ENCODE assay signal across 18 cellular contexts in genomic region chr13:42781362-42781761, GRCh38. TPM values are rescaled to one million over a fixed set of nuclear protein-coding genes. Genes with fewer than 3 reads are reported as not detected.
DNase-seq lines count a peak whose midpoint lies in the region; ATAC-seq and TF ChIP-seq lines count a peak whose summit lies in the region.
"Had no signal": no experiment of that assay in that cellular context is flagged by ENCODE, and none has a peak within 500 bp of the region (broad histone marks: within the 10 kb centered on the region; RNA-seq: fewer than 3 reads in every experiment).

Gene FAM216B (plus strand): TSS chr13:42781584. CDS start chr13:42784068, 2,484 bp downstream.

- no peaks in the 10 kb centered on the region for H4K20me1 ChIP-seq in IMR-90 (ENCODE audit: insufficient read depth, low read length)
- H4K20me1 ChIP-seq in GM23248 (ENCODE audit: insufficient read depth): no peaks in the 10 kb centered on the region
- H4K20me1 ChIP-seq: BLaER1 had no signal

- H3K56ac ChIP-seq in IMR-90 (ENCODE audit: extremely low read depth, insufficient read depth, low read length): no peak within 1 kb of the TSS

- no peak for TF ChIP-seq POLR2A in IMR-90 (IDR thresholded peaks at IDR 0.05; ENCODE audit: low read depth, low read length)

- POLR2A ChIA-PET in IMR-90 (lab: Charles Lee; ENCODE audit: unreplicated experiment): no interaction called here

- H3K9me1 ChIP-seq in IMR-90 (ENCODE audit: insufficient read depth, low read length): no peaks in the 10 kb centered on the region

- H3F3A ChIP-seq in GM23248 (ENCODE audit: insufficient read depth): no peaks in the 10 kb centered on the region

- no peak within 1 kb of the TSS for H3K4ac ChIP-seq in IMR-90 (ENCODE audit: low read depth, low read length)

- H3K18ac ChIP-seq in IMR-90 (ENCODE audit: low read depth, low read length): no peak within 1 kb of the TSS

- BruUV-seq in IMR-90 (replicated peaks; lab: Mats Ljungman, UMichigan): no TSS peak

- no peak within 1 kb of the TSS for H3K14ac ChIP-seq in IMR-90 (replicated peaks; ENCODE audit: low read depth, low read length)

- H3K4me3 ChIP-seq in IMR-90 (ENCODE audit: insufficient read depth, low read depth, low read length) (no peak within 1 kb of the TSS), choroid plexus epithelial cell (ENCODE audit: low read depth, low read length) (no peak within 1 kb of the TSS), GM23248 (no peak within 1 kb of the TSS)
- H3K4me3 ChIP-seq: BLaER1 had no signal

- no peak within 1 kb of the TSS for H3K9ac ChIP-seq in IMR-90 (ENCODE audit: low read depth, low read length)
- no peak within 1 kb of the TSS for H3K9ac ChIP-seq in GM23248
- H3K9ac ChIP-seq: BLaER1 had no signal

- H4K8ac ChIP-seq in IMR-90 (ENCODE audit: low read depth in 2 of 2, low read length in 2 of 2): no peak within 1 kb of the TSS

- no peak for DNase-seq in Right ventricle myocardium inferior (ENCODE audit: missing footprints)
- DNase-seq in left ventricle myocardium superior: no peak
- DNase-seq in IMR-90: peak; percentile 39
- peak; percentile 40 for DNase-seq in choroid plexus epithelial cell (ENCODE audit: low read depth)
- peak; percentile 34 for DNase-seq in iris pigment epithelial cell (ENCODE audit: low read depth)
- DNase-seq in NCI-H524 treated with DMSO at 0.1 percent for 48 hours (lab: John Stamatoyannopoulos, UW): no peak
- no peak for DNase-seq in GM23248
- DNase-seq: 8988T; AML-193; Caco-2; CD8-positive, alpha-beta memory T cell; DMS53; HCEC 1CT; HFFc6 had no signal

- TF ChIP-seq RAD21 in IMR-90 (IDR thresholded peaks at IDR 0.05; ENCODE audit: low read length): no peak

- no peaks in the 10 kb centered on the region for H3K79me2 ChIP-seq in GM23248 (ENCODE audit: insufficient read depth)

- H2BK120ac ChIP-seq in IMR-90 (ENCODE audit: low read depth, low read length): no peak within 1 kb of the TSS

- no peaks in the 10 kb centered on the region for H3K9me2 ChIP-seq in GM23248 (ENCODE audit: insufficient read depth)

- TF ChIP-seq CTCF in IMR-90 (conservative IDR thresholded peaks at IDR 0.05; ENCODE audit: low read depth, low read length) (no peak), choroid plexus epithelial cell (conservative IDR thresholded peaks at IDR 0.05; ENCODE audit: low read depth, low read length) (no peak)

- H3K27ac ChIP-seq in IMR-90 (ENCODE audit: insufficient read depth, low read length) (no peak within 1 kb of the TSS), GM23248 (no peak within 1 kb of the TSS)
- H3K27ac ChIP-seq: BLaER1, HL-60 had no signal

- no peak within 1 kb of the TSS for H4K5ac ChIP-seq in IMR-90 (ENCODE audit: low read depth, low read length)

- H3K36me3 ChIP-seq in IMR-90 (ENCODE audit: control insufficient read depth, insufficient read depth, low read length) (no peaks in the 10 kb centered on the region), GM23248 (ENCODE audit: low read depth) (no peaks in the 10 kb centered on the region)
- H3K36me3 ChIP-seq: BLaER1 had no signal

- intact Hi-C loops in Right ventricle myocardium inferior (cut with DNase I) (loop anchor here (10.0 kb wide), 1 partner anchor 67 kb away; no protein-coding TSS in a partner anchor), left ventricle myocardium superior (cut with micrococcal nuclease) (no loop called here), IMR-90 (cut with micrococcal nuclease) (no loop called here)

- no CpG with 5 or more reads among the region's 3 CpGs for WGBS in IMR-90 (ENCODE audit: extremely low coverage in 2 of 2, insufficient read length in 1 of 2), 2 experiments
- WGBS in GM23248 (ENCODE audit: low coverage in 1 of 2, low lambda C conversion rate in 2 of 2, missing lambda C conversion rate in 2 of 2), 2 experiments: 79 to 81% methylated on average over 3 of the region's 3 CpGs

- ATAC-seq in Right ventricle myocardium inferior (peak; percentile 29), left ventricle myocardium superior (no peak), IMR-90 (ENCODE audit: low read depth) (no peak), HG02970 (IDR thresholded peaks at IDR 0.05; ENCODE audit: low FRiP score, unreplicated experiment) (no peak)

- H3K9me3 ChIP-seq in IMR-90 (ENCODE audit: control insufficient read depth, insufficient read depth, low read length) (no peaks in the 10 kb centered on the region), GM23248 (ENCODE audit: low read depth) (no peaks in the 10 kb centered on the region)
- H3K9me3 ChIP-seq: Caco-2 had no signal

- no peaks in the 10 kb centered on the region for H3K79me1 ChIP-seq in IMR-90 (ENCODE audit: low read depth in 1 of 2, low read length in 2 of 2)

- no peak within 1 kb of the TSS for H2AK9ac ChIP-seq in IMR-90 (replicated peaks; ENCODE audit: low read depth, low read length, poor library complexity)

- dilution Hi-C loops in IMR-90 (cut with HindIII; ENCODE audit: low sequenced_read_pairs, unreplicated experiment): no loop called here

- H3K27me3 ChIP-seq in IMR-90 (ENCODE audit: control insufficient read depth, insufficient read depth, low read length): no peaks in the 10 kb centered on the region; the same call in 1 of the 2 replicates
- no peaks in the 10 kb centered on the region for H3K27me3 ChIP-seq in GM23248 (replicated peaks; ENCODE audit: insufficient read depth)
- H3K27me3 ChIP-seq: BLaER1 had no signal

- CTCF ChIA-PET in IMR-90 (lab: Yijun Ruan, JAX): interaction anchor here (0.7 kb wide), 1 partner anchor 56 kb away, joined by 3 read pairs; no protein-coding TSS in a partner anchor

- peaks cover 7% of the 10 kb centered on the region for H3K4me1 ChIP-seq in IMR-90 (ENCODE audit: control insufficient read depth, insufficient read depth, low read length)
- no peaks in the 10 kb centered on the region for H3K4me1 ChIP-seq in GM23248 (ENCODE audit: insufficient read depth)
- H3K4me1 ChIP-seq: BLaER1 had no signal

- 0 out of 2 replicates have a peak within 1 kb of the TSS, but pooled peaks have one; percentile 18 for H2BK20ac ChIP-seq in IMR-90 (ENCODE audit: low read depth, low read length)

- in situ Hi-C loops in IMR-90 (cut with MboI; ENCODE audit: low sequenced_read_pairs) (no loop called here), GM23248 (cut with MboI) (no loop called here)

- H2AFZ ChIP-seq in IMR-90 (replicated peaks; ENCODE audit: low read length, poor library complexity): no peak within 1 kb of the TSS
- H2AFZ ChIP-seq in GM23248: no peak within 1 kb of the TSS

- H2AK5ac ChIP-seq in IMR-90 (ENCODE audit: low read depth, low read length): no peak within 1 kb of the TSS

- H3K23ac ChIP-seq in IMR-90 (ENCODE audit: low read depth, low read length): no peak within 1 kb of the TSS

- no peak within 1 kb of the TSS for H2BK15ac ChIP-seq in IMR-90 (ENCODE audit: low read depth, low read length)

- no peak within 1 kb of the TSS for H3K4me2 ChIP-seq in IMR-90 (ENCODE audit: low read depth, low read length)
- H3K4me2 ChIP-seq in GM23248 (ENCODE audit: unreplicated experiment): no peak within 1 kb of the TSS
- H3K4me2 ChIP-seq: BLaER1 had no signal

- no peak within 1 kb of the TSS for H4K91ac ChIP-seq in IMR-90 (ENCODE audit: insufficient read depth, low read depth, low read length)

- no peak within 1 kb of the TSS for H2BK5ac ChIP-seq in IMR-90 (ENCODE audit: low read depth, low read length, poor library complexity, severe bottlenecking)

TF ChIP-seq in IMR-90, 13 proteins besides CTCF, POLR2A, EP300 and RAD21:
- TF ChIP-seq MAZ (IDR thresholded peaks at IDR 0.05; ENCODE audit: borderline replicate concordance, low read depth, low read length): no peak
- TF ChIP-seq CHD1 (IDR thresholded peaks at IDR 0.05; ENCODE audit: low read depth, low read length): no peak
- no peak for TF ChIP-seq ELK1 (IDR thresholded peaks at IDR 0.05; ENCODE audit: borderline replicate concordance, low read depth, low read length)
- no peak for TF ChIP-seq BHLHE40 (IDR thresholded peaks at IDR 0.05; ENCODE audit: low read depth, low read length)

RNA-seq across cellular contexts. Expression of gene FAM216B, which starts in this region (rescaled TPM):
- 3.1 TPM for total RNA-seq in Right ventricle myocardium inferior
- 4.4 TPM for total RNA-seq in left ventricle myocardium superior
- not detected in 2 replicates for total RNA-seq in IMR-90 (2012; rRNA removed)
- polyA plus RNA-seq in IMR-90 (2012; rRNA removed): not detected in 2 replicates
- not detected in 2 replicates for polyA plus RNA-seq in IMR-90 (2012; cell fraction: cytosol; rRNA removed)
- polyA plus RNA-seq in IMR-90 (2012; cell fraction: nucleus; rRNA removed; ENCODE audit: low replicate concordance): not detected in 2 replicates
- not detected in 2 replicates for total RNA-seq in GM23248 (2014; rRNA removed; shearing (Covaris generic))
- not detected in 2 replicates for polyA plus RNA-seq in GM23248 (2016; fragmentation: Nextera tagmentation; extraction: Ambion mirVana)
- total RNA-seq: Caco-2; CD8-positive, alpha-beta memory T cell; H4; HFFc6 had no signal
- polyA plus RNA-seq: CD8-positive, alpha-beta memory T cell had no signal

Comparison
In these comparisons a context has a peak if more than half of its experiments do, and no peak if none do; other contexts are left out.
1. Peak in DNase-seq in IMR-90; RNA of the gene not detected or under 1 TPM.
2. DNase-seq: peak in choroid plexus epithelial cell (single experiment) and iris pigment epithelial cell (single experiment); none in Right ventricle myocardium inferior (single experiment), left ventricle myocardium superior (single experiment), NCI-H524 treated with DMSO at 0.1 percent for 48 hours (single experiment) and GM23248 (single experiment).